Comparison of ENCODE assay signal across 31 cellular contexts in the genomic region with DNA sequence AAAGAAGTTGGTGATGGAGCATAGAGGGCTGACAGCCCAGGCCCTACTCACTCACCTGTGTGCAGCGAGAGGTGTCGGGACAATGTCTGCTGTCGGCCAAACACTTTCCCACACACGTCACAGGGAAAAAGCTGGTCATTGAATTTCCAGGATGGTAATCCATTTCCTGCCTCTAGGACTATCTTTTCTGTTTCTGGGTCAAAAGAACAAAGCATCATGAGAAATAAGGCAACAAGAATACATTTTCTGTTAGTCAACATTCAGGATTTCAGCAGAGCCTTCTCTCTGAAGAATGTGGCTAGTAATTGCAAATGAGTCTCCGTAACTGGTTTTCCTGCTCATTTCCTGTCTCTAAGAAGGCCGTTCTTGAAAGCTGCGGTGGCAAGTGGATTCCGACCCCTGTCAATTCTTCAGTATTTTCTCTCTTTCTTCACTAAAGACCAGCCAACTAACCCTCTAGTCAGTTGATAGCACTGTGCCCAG.
DNase-seq lines count a peak whose midpoint lies in the region.
"Had no signal": no experiment of that assay in that cellular context is flagged by ENCODE, and none has a peak within 500 bp of the region (broad histone marks: within the 10 kb centered on the region; RNA-seq: fewer than 3 reads in every experiment).

No MANE protein-coding gene starts in this region.

- no peak overlapping the region for H4K8ac ChIP-seq in mesenchymal stem cell (ENCODE audit: low read length)

- H2AFZ ChIP-seq in mesenchymal stem cell (ENCODE audit: low read depth, low read length): no peak overlapping the region
- H2AFZ ChIP-seq: GM23248, neural progenitor cell, parathyroid adenoma had no signal

- DNase-seq in EL: peak; percentile 16
- DNase-seq in activated T-helper 2 cell treated with anti-CD3 and anti-CD28 coated beads, Interferon-gamma antibody, Interleukin-2, Interleukin-4, amounts not matched to agents 10 μg/mL and 5 μg/mL and 100 μg/mL, durations not matched to agents 14 hours and 24 hours and 36 hours (ENCODE audit: low spot score): no peak
- peak; percentile 12 for DNase-seq in fibroblast of peridontal ligament (ENCODE audit: extremely low read depth)
- DNase-seq in mesenchymal stem cell: peak; percentile 41
- DNase-seq in 8988T: no peak
- DNase-seq in GM03348 (ENCODE audit: low spot score): no peak
- no peak for DNase-seq in amniotic stem cell (lab: John Stamatoyannopoulos, UW)
- no peak for DNase-seq in activated gamma-delta T cell (lab: John Stamatoyannopoulos, UW)
- DNase-seq: ACHN; activated CD4-positive, alpha-beta T cell treated with anti-CD3 and anti-CD28 coated beads for 36 hours; activated naive CD4-positive, alpha-beta T cell; activated T-cell treated with anti-CD3 and anti-CD28 coated beads, Interleukin-2, amount 50 U/mL, for 24 hours; adrenal gland; colonic mucosa; COR-L47; effector memory CD8-positive, alpha-beta T cell; esophagus squamous epithelium; gastrocnemius medialis; GM23248; hypothalamus; NCI-H1092 treated with DMSO at 0.1 percent for 48 hours; NCI-H1930; NCI-H524; PC-3; T-helper 2 cell had no signal

- no peak overlapping the region for H2BK12ac ChIP-seq in mesenchymal stem cell (ENCODE audit: low read length in 2 of 2)

- H3K4ac ChIP-seq in mesenchymal stem cell (ENCODE audit: low read depth in 1 of 2, low read length in 2 of 2): peak overlapping the region in 1 of 2 experiments; percentile 31

- H3K27ac Mint-ChIP-seq in activated T-helper 2 cell treated with anti-CD3 and anti-CD28 coated beads, Interferon-gamma antibody, Interleukin-2, Interleukin-4, amounts not matched to agents 10 μg/mL and 5 μg/mL and 100 μg/mL, durations not matched to agents 14 hours and 24 hours and 36 hours: peak overlapping the region; percentile 21
- H3K27ac Mint-ChIP-seq: activated CD4-positive, alpha-beta T cell treated with anti-CD3 and anti-CD28 coated beads for 36 hours; activated T-cell treated with anti-CD3 and anti-CD28 coated beads, Interleukin-2, amount 50 U/mL, for 24 hours; neural progenitor cell; type B pancreatic cell had no signal

- peaks cover 6% of the 10 kb centered on the region for H3K79me1 ChIP-seq in mesenchymal stem cell (replicated peaks; ENCODE audit: low read length, poor library complexity, severe bottlenecking)

- H3K27me3 ChIP-seq in mesenchymal stem cell (ENCODE audit: control insufficient read depth in 1 of 2, insufficient read depth in 1 of 2, low read length in 2 of 2): no peaks in the 10 kb centered on the region
- H3K27me3 ChIP-seq: adrenal gland, BLaER1, colonic mucosa, esophagus squamous epithelium, gastrocnemius medialis, neural progenitor cell had no signal

- peaks cover 24% of the 10 kb centered on the region for H3K9me3 Mint-ChIP-seq in activated T-helper 2 cell treated with anti-CD3 and anti-CD28 coated beads, Interferon-gamma antibody, Interleukin-2, Interleukin-4, amounts not matched to agents 10 μg/mL and 5 μg/mL and 100 μg/mL, durations not matched to agents 14 hours and 24 hours and 36 hours
- H3K9me3 Mint-ChIP-seq: type B pancreatic cell had no signal

- no peaks in the 10 kb centered on the region for H3K27me3 Mint-ChIP-seq in activated T-helper 2 cell treated with anti-CD3 and anti-CD28 coated beads, Interferon-gamma antibody, Interleukin-2, Interleukin-4, amounts not matched to agents 10 μg/mL and 5 μg/mL and 100 μg/mL, durations not matched to agents 14 hours and 24 hours and 36 hours (ENCODE audit: low read depth)
- H3K27me3 Mint-ChIP-seq: activated CD4-positive, alpha-beta T cell treated with anti-CD3 and anti-CD28 coated beads for 36 hours; activated T-cell treated with anti-CD3 and anti-CD28 coated beads, Interleukin-2, amount 50 U/mL, for 24 hours; effector memory CD8-positive, alpha-beta T cell; type B pancreatic cell had no signal

- H3K18ac ChIP-seq in mesenchymal stem cell (ENCODE audit: low read depth in 1 of 2, low read length in 2 of 2): no peak overlapping the region

- no peak overlapping the region for H3K4me2 ChIP-seq in mesenchymal stem cell (ENCODE audit: low read length, poor library complexity, severe bottlenecking)
- H3K4me2 ChIP-seq: BLaER1, neural progenitor cell had no signal

- peaks cover 27 to 35% of the 10 kb centered on the region in 2 experiments for H3K36me3 ChIP-seq in mesenchymal stem cell (ENCODE audit: control insufficient read depth in 1 of 2, insufficient read depth in 2 of 2, low read depth in 1 of 2, low read length in 2 of 2)
- H3K36me3 ChIP-seq: colonic mucosa, gastrocnemius medialis, neural progenitor cell had no signal

- no peak overlapping the region for H4K91ac ChIP-seq in mesenchymal stem cell (ENCODE audit: low read length)

- peaks cover 84% of the 10 kb centered on the region for H3K36me3 Mint-ChIP-seq in activated T-helper 2 cell treated with anti-CD3 and anti-CD28 coated beads, Interferon-gamma antibody, Interleukin-2, Interleukin-4, amounts not matched to agents 10 μg/mL and 5 μg/mL and 100 μg/mL, durations not matched to agents 14 hours and 24 hours and 36 hours (ENCODE audit: low read depth)

- H3K4me1 Mint-ChIP-seq in activated T-helper 2 cell treated with anti-CD3 and anti-CD28 coated beads, Interferon-gamma antibody, Interleukin-2, Interleukin-4, amounts not matched to agents 10 μg/mL and 5 μg/mL and 100 μg/mL, durations not matched to agents 14 hours and 24 hours and 36 hours (ENCODE audit: low read depth): peaks cover 29% of the 10 kb centered on the region

- no peak overlapping the region for H3K23ac ChIP-seq in mesenchymal stem cell (ENCODE audit: low read length in 2 of 2)

- H2BK120ac ChIP-seq in mesenchymal stem cell (ENCODE audit: low read depth, low read length): no peak overlapping the region

- H3K4me1 ChIP-seq in mesenchymal stem cell (ENCODE audit: control insufficient read depth, insufficient read depth, low read depth, low read length): no peaks in the 10 kb centered on the region
- H3K4me1 ChIP-seq: colonic mucosa, esophagus squamous epithelium, neural progenitor cell, parathyroid adenoma had no signal

- no peak overlapping the region for H3K27ac ChIP-seq in mesenchymal stem cell (ENCODE audit: low read length, poor library complexity, severe bottlenecking)
- H3K27ac ChIP-seq: adrenal gland, BLaER1, colonic mucosa, esophagus squamous epithelium, gastrocnemius medialis, GM23248, neural progenitor cell, parathyroid adenoma had no signal

- H2AK5ac ChIP-seq in mesenchymal stem cell (ENCODE audit: low read length, severe bottlenecking): peak overlapping the region; percentile 32

- no peak overlapping the region for H2BK5ac ChIP-seq in mesenchymal stem cell (ENCODE audit: low read depth, low read length, poor library complexity, severe bottlenecking)

- 67% methylated on average over 8 of the region's 8 CpGs for WGBS in mesenchymal stem cell

- H2BK15ac ChIP-seq in mesenchymal stem cell (ENCODE audit: low read depth, poor library complexity, severe bottlenecking): no peak overlapping the region

- no peak overlapping the region for H3K4me3 ChIP-seq in mesenchymal stem cell (ENCODE audit: insufficient read depth in 1 of 2, low read depth in 1 of 2, low read length in 2 of 2)
- H3K4me3 ChIP-seq: adrenal gland, BLaER1, colonic mucosa, esophagus squamous epithelium, gastrocnemius medialis, GM12878, GM23248, lung, neural progenitor cell had no signal

- H3K9ac ChIP-seq in mesenchymal stem cell (ENCODE audit: low read length): no peak overlapping the region
- H3K9ac ChIP-seq: BLaER1, GM23248, neural progenitor cell, parathyroid adenoma had no signal

- intact Hi-C loops in activated T-helper 2 cell treated with anti-CD3 and anti-CD28 coated beads, Interferon-gamma antibody, Interleukin-2, Interleukin-4, amounts not matched to agents 10 μg/mL and 5 μg/mL and 100 μg/mL, durations not matched to agents 14 hours and 24 hours and 36 hours (cut with micrococcal nuclease): no loop called here

- H3K14ac ChIP-seq in mesenchymal stem cell (ENCODE audit: low read length in 2 of 2): no peak overlapping the region

- peaks cover 10% of the 10 kb centered on the region for H3K9me3 ChIP-seq in mesenchymal stem cell (ENCODE audit: control insufficient read depth, low read length)
- H3K9me3 ChIP-seq: adrenal gland, colonic mucosa, esophagus squamous epithelium, gastrocnemius medialis had no signal

- H3K4me3 Mint-ChIP-seq in activated T-helper 2 cell treated with anti-CD3 and anti-CD28 coated beads, Interferon-gamma antibody, Interleukin-2, Interleukin-4, amounts not matched to agents 10 μg/mL and 5 μg/mL and 100 μg/mL, durations not matched to agents 14 hours and 24 hours and 36 hours (ENCODE audit: low read depth): no peak overlapping the region
- H3K4me3 Mint-ChIP-seq: activated CD4-positive, alpha-beta T cell treated with anti-CD3 and anti-CD28 coated beads for 36 hours; activated T-cell treated with anti-CD3 and anti-CD28 coated beads, Interleukin-2, amount 50 U/mL, for 24 hours; effector memory CD8-positive, alpha-beta T cell; neural progenitor cell; type B pancreatic cell had no signal

Comparison
In these comparisons a context has a peak if more than half of its experiments do, and no peak if none do; other contexts are left out.
1. DNase-seq: peak in EL (single experiment), fibroblast of peridontal ligament (single experiment) and mesenchymal stem cell (single experiment); none in activated T-helper 2 cell treated with anti-CD3 and anti-CD28 coated beads, Interferon-gamma antibody, Interleukin-2, Interleukin-4, amounts not matched to agents 10 μg/mL and 5 μg/mL and 100 μg/mL, durations not matched to agents 14 hours and 24 hours and 36 hours (single experiment), 8988T (single experiment), GM03348 (single experiment), amniotic stem cell (single experiment) and activated gamma-delta T cell (single experiment).